In the genomic region with DNA sequence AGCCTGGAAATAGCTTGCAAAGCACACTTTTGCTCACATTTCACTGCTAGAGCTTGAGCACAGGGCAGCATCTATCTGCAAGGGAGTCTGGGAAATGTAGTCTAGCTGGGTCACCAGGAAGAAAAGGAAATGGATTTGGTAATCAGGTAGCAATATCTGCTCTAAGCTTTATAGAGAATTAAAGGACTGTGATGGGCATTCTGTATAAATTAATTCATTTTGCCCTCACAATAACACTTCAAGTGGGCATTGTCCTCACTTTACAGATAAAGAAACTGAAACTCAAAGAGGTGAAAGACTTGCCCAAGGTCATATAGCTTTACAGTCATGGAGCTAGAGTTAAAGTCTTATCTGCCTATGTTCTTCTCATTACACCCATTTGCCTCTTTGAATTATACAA, we compare ENCODE assay signal across 21 cellular contexts. TPM values are rescaled to one million over a fixed set of nuclear protein-coding genes. Genes with fewer than 3 reads are reported as not detected.
DNase-seq lines count a peak whose midpoint lies in the region; ATAC-seq, FAIRE-seq and TF ChIP-seq lines count a peak whose summit lies in the region.
"Had no signal": no experiment of that assay in that cellular context is flagged by ENCODE, and none has a peak within 500 bp of the region (broad histone marks: within the 10 kb centered on the region; RNA-seq: fewer than 3 reads in every experiment).

No MANE protein-coding gene starts in this region.

- intact Hi-C loops in K562 (cut with micrococcal nuclease), result no loop called here

- no TSS peak for BruUV-seq in K562 (replicated peaks; lab: Mats Ljungman, UMichigan)

- H3K4me1 Mint-ChIP-seq in activated naive CD8-positive, alpha-beta T cell treated with anti-CD3 and anti-CD28 coated beads, Interleukin-2, amount 10 ng/mL, durations not matched to agents 7 days and 5 days, result peaks cover 16% of the 10 kb centered on the region
- H3K4me1 Mint-ChIP-seq in activated naive CD8-positive, alpha-beta T cell treated with anti-CD3 and anti-CD28 coated beads, Interleukin-2, amount 50 U/mL, for 24 hours, result peaks cover 19% of the 10 kb centered on the region
- H3K4me1 Mint-ChIP-seq in chondrocyte (ENCODE audit: low read depth), result peaks cover 5% of the 10 kb centered on the region

- ATAC-seq in activated naive CD8-positive, alpha-beta T cell treated with anti-CD3 and anti-CD28 coated beads, Interleukin-2, amount 10 ng/mL, durations not matched to agents 7 days and 5 days (ENCODE audit: low read depth), result no peak
- ATAC-seq in activated naive CD8-positive, alpha-beta T cell treated with anti-CD3 and anti-CD28 coated beads, Interleukin-2, amount 50 U/mL, for 24 hours, result no peak
- ATAC-seq in K562 (peak; percentile 85), GM21528 (IDR thresholded peaks at IDR 0.05; ENCODE audit: low FRiP score, unreplicated experiment) (no peak), GM18858 (IDR thresholded peaks at IDR 0.05; ENCODE audit: unreplicated experiment) (no peak)
- ATAC-seq: heart left ventricle had no signal

- H3K4me2 ChIP-seq in K562 (ENCODE audit: insufficient read depth, low read length), result 0 out of 2 replicates have a peak overlapping the region, but pooled peaks have one; percentile 5

- H3K9me3 Mint-ChIP-seq in activated naive CD8-positive, alpha-beta T cell treated with anti-CD3 and anti-CD28 coated beads, Interleukin-2, amount 10 ng/mL, durations not matched to agents 7 days and 5 days, result no peaks in the 10 kb centered on the region
- H3K9me3 Mint-ChIP-seq in activated naive CD8-positive, alpha-beta T cell treated with anti-CD3 and anti-CD28 coated beads, Interleukin-2, amount 50 U/mL, for 24 hours, result no peaks in the 10 kb centered on the region
- H3K9me3 Mint-ChIP-seq in chondrocyte (ENCODE audit: low read depth), result no peaks in the 10 kb centered on the region
- H3K9me3 Mint-ChIP-seq: natural killer cell treated with Interleukin-12 subunit alpha and Interleukin-12 subunit beta and Interleukin-15 and Interleukin-18, amount 100 ng/mL, for 72 hours had no signal

- TF ChIP-seq POLR2A in K562 (conservative IDR thresholded peaks at IDR 0.05) (no peak), erythroblast (IDR thresholded peaks at IDR 0.05; ENCODE audit: low read length) (no peak)

- peaks cover 2 to 6% of the 10 kb centered on the region in 2 experiments; a peak in 2 of 5 replicates for H3K4me1 ChIP-seq in K562 (replicated peaks in 1 of 2; ENCODE audit: control insufficient read depth in 2 of 2, insufficient read depth in 2 of 2, low read length in 2 of 2)
- H3K4me1 ChIP-seq: adrenal gland, HAP-1 had no signal

- in situ Hi-C loops in K562 (cut with MboI), result no loop called here

- H3K27me3 Mint-ChIP-seq in activated naive CD8-positive, alpha-beta T cell treated with anti-CD3 and anti-CD28 coated beads, Interleukin-2, amount 10 ng/mL, durations not matched to agents 7 days and 5 days, result no peaks in the 10 kb centered on the region
- H3K27me3 Mint-ChIP-seq in activated naive CD8-positive, alpha-beta T cell treated with anti-CD3 and anti-CD28 coated beads, Interleukin-2, amount 50 U/mL, for 24 hours, result no peaks in the 10 kb centered on the region
- no peaks in the 10 kb centered on the region for H3K27me3 Mint-ChIP-seq in chondrocyte (ENCODE audit: low read depth)
- H3K27me3 Mint-ChIP-seq: natural killer cell treated with Interleukin-12 subunit alpha and Interleukin-12 subunit beta and Interleukin-15 and Interleukin-18, amount 100 ng/mL, for 72 hours had no signal

- DNase-seq in activated naive CD8-positive, alpha-beta T cell treated with anti-CD3 and anti-CD28 coated beads, Interleukin-2, amount 10 ng/mL, durations not matched to agents 7 days and 5 days, result no peak
- no peak for DNase-seq in activated naive CD8-positive, alpha-beta T cell treated with anti-CD3 and anti-CD28 coated beads, Interleukin-2, amount 50 U/mL, for 24 hours
- DNase-seq in NAMALWA (ENCODE audit: low spot score) (peak; percentile 26), K562 (ENCODE audit: extremely low read depth in 1 of 4, low spot score in 3 of 4) (no peak), erythroblast (lab: John Stamatoyannopoulos, UW) (no peak), chondrocyte (ENCODE audit: low spot score) (no peak)
- DNase-seq: adrenal gland; effector CD4-positive, alpha-beta T cell; GF-D8; heart left ventricle; mammary epithelial cell; NCI-H187; NCI-H446 treated with DMSO at 0.1 percent for 48 hours; posterior cingulate gyrus; stimulated activated CD4-positive, alpha-beta T cell treated with anti-CD3 and anti-CD28 coated beads, Interleukin-4, amount 100 ng/mL, for 24 hours; stimulated activated CD8-positive, alpha-beta memory T cell treated with anti-CD3 and anti-CD28 coated beads, Interleukin-4, amount 100 ng/mL, for 48 hours had no signal

- no peaks in the 10 kb centered on the region for H3K36me3 Mint-ChIP-seq in activated naive CD8-positive, alpha-beta T cell treated with anti-CD3 and anti-CD28 coated beads, Interleukin-2, amount 10 ng/mL, durations not matched to agents 7 days and 5 days
- no peaks in the 10 kb centered on the region for H3K36me3 Mint-ChIP-seq in activated naive CD8-positive, alpha-beta T cell treated with anti-CD3 and anti-CD28 coated beads, Interleukin-2, amount 50 U/mL, for 24 hours (ENCODE audit: low read depth)
- H3K36me3 Mint-ChIP-seq in chondrocyte (ENCODE audit: low read depth), result no peaks in the 10 kb centered on the region
- H3K36me3 Mint-ChIP-seq: natural killer cell treated with Interleukin-12 subunit alpha and Interleukin-12 subunit beta and Interleukin-15 and Interleukin-18, amount 100 ng/mL, for 72 hours had no signal

- no peak for TF ChIP-seq EP300 in K562 (IDR thresholded peaks at IDR 0.05; ENCODE audit: low read length)

- no peaks in the 10 kb centered on the region for H3K79me2 ChIP-seq in K562 (ENCODE audit: control insufficient read depth, insufficient read depth, low read length)

- FAIRE-seq in K562 (lab: Jason Lieb, UNC), result peak; percentile 58

- TF ChIP-seq CTCF in K562 (IDR thresholded peaks at IDR 0.05 in 2 of 3, conservative IDR thresholded peaks at IDR 0.05 in 1 of 3; ENCODE audit: insufficient read depth in 2 of 3, low read depth in 1 of 3, low read length in 3 of 3) (no peak), chondrocyte (IDR thresholded peaks at IDR 0.05) (no peak)

- peak overlapping the region; percentile 82 for H2AFZ ChIP-seq in K562 (ENCODE audit: low read depth, low read length)

- H3K27me3 ChIP-seq in K562 (ENCODE audit: control insufficient read depth in 2 of 2, insufficient read depth in 2 of 2, low read length in 2 of 2), result no peaks in the 10 kb centered on the region
- H3K27me3 ChIP-seq: adrenal gland, heart left ventricle had no signal

- H3K27ac ChIP-seq in K562 (ENCODE audit: extremely low read depth, low read depth, low read length), result no peak overlapping the region
- H3K27ac ChIP-seq: adrenal gland, heart left ventricle, VCaP had no signal

- H3K4me3 ChIP-seq in K562, result no peak overlapping the region
- H3K4me3 ChIP-seq: adrenal gland, HAP-1, heart left ventricle had no signal

- no peaks in the 10 kb centered on the region for H3K9me1 ChIP-seq in K562 (ENCODE audit: control insufficient read depth, insufficient read depth, low read length)

- H4K20me1 ChIP-seq in K562 (replicated peaks; ENCODE audit: control insufficient read depth, insufficient read depth, low read length), result no peaks in the 10 kb centered on the region

- no peaks in the 10 kb centered on the region for H3K9me3 ChIP-seq in K562 (replicated peaks; ENCODE audit: control insufficient read depth, insufficient read depth, low read depth, low read length)
- H3K9me3 ChIP-seq: adrenal gland, HAP-1, heart left ventricle had no signal

- no peaks in the 10 kb centered on the region for H3K36me3 ChIP-seq in K562 (ENCODE audit: control insufficient read depth, insufficient read depth, low read length)
- H3K36me3 ChIP-seq: adrenal gland, HAP-1, heart left ventricle had no signal

- POLR2A ChIA-PET in activated naive CD8-positive, alpha-beta T cell treated with anti-CD3 and anti-CD28 coated beads, Interleukin-2, amount 10 ng/mL, durations not matched to agents 7 days and 5 days (lab: Charles Lee), result interaction anchor here (0.7 to 0.9 kb wide), 2 partner anchors 25 to 68 kb away, joined by 3 read pairs; a partner anchor contains a TSS
- POLR2A ChIA-PET in K562 (lab: Yijun Ruan, JAX), result interaction anchor here (0.6 to 1.3 kb wide), 5 partner anchors 9 to 35 kb away, joined by 3 to 9 read pairs (median 4); no protein-coding TSS in a partner anchor

- H3K27ac Mint-ChIP-seq in activated naive CD8-positive, alpha-beta T cell treated with anti-CD3 and anti-CD28 coated beads, Interleukin-2, amount 10 ng/mL, durations not matched to agents 7 days and 5 days, result peak overlapping the region; percentile 18
- H3K27ac Mint-ChIP-seq in activated naive CD8-positive, alpha-beta T cell treated with anti-CD3 and anti-CD28 coated beads, Interleukin-2, amount 50 U/mL, for 24 hours, result no peak overlapping the region
- H3K27ac Mint-ChIP-seq in chondrocyte (ENCODE audit: unreplicated experiment), result no peak overlapping the region

- TF ChIP-seq RAD21 in K562 (CRISPR knock-in tag; conservative IDR thresholded peaks at IDR 0.05 in 1 of 2, IDR thresholded peaks at IDR 0.05 in 1 of 2), result no peak

- H3K4me3 Mint-ChIP-seq in activated naive CD8-positive, alpha-beta T cell treated with anti-CD3 and anti-CD28 coated beads, Interleukin-2, amount 10 ng/mL, durations not matched to agents 7 days and 5 days, result no peak overlapping the region
- no peak overlapping the region for H3K4me3 Mint-ChIP-seq in activated naive CD8-positive, alpha-beta T cell treated with anti-CD3 and anti-CD28 coated beads, Interleukin-2, amount 50 U/mL, for 24 hours
- no peak overlapping the region for H3K4me3 Mint-ChIP-seq in chondrocyte (ENCODE audit: unreplicated experiment)
- H3K4me3 Mint-ChIP-seq: natural killer cell treated with Interleukin-12 subunit alpha and Interleukin-12 subunit beta and Interleukin-15 and Interleukin-18, amount 100 ng/mL, for 72 hours had no signal

- CTCF ChIA-PET in K562 (lab: Yijun Ruan, JAX; ENCODE audit: low intra/inter-chr PET ratio), result no interaction called here

- H3K9ac ChIP-seq in K562 (ENCODE audit: insufficient read depth in 1 of 2, low read depth in 2 of 2, low read length in 2 of 2), result no peak overlapping the region

RNA-seq across cellular contexts. Expression of a gene that starts 25.0 kb away (rescaled TPM):
- total RNA-seq in activated naive CD8-positive, alpha-beta T cell treated with anti-CD3 and anti-CD28 coated beads, Interleukin-2, amount 10 ng/mL, durations not matched to agents 7 days and 5 days, result 10 to 100 TPM; 51.5 to 53.5 TPM
- 6.8 and 11.6 TPM in 2 replicates for total RNA-seq in K562 (2011; cell fraction: chromatin; rRNA removed; ENCODE audit: low replicate concordance)
- 3.7 and 3.8 TPM in 2 replicates for total RNA-seq in K562 (2011; cell fraction: nucleolus; rRNA removed)
- total RNA-seq in K562 (2011; cell fraction: nucleoplasm; rRNA removed), result 6.5 and 12.5 TPM in 2 replicates
- 3.8 and 5.0 TPM in 2 replicates for total RNA-seq in K562 (2014; rRNA removed)
- 6.7 and 7.1 TPM in 2 replicates for total RNA-seq in K562 (2014; rRNA removed; fragmentation: Illumina TruSeq; extraction: Trizol)
- 7.1 TPM in 2 replicates for total RNA-seq in K562 (2015; rRNA removed; fragmentation: Illumina TruSeq; extraction: Trizol)
- 10.2 and 10.7 TPM in 2 replicates for total RNA-seq in K562 (2021)
- polyA plus RNA-seq in K562 (2011; rRNA removed), result 3.8 and 4.8 TPM in 2 replicates
- polyA plus RNA-seq in K562 (2011; cell fraction: cytosol; rRNA removed), result 3.3 and 3.5 TPM in 2 replicates
- 2.5 and 3.5 TPM in 2 replicates for polyA plus RNA-seq in K562 (2011; cell fraction: nucleus; rRNA removed)
- 4.9 and 6.3 TPM in 2 replicates for polyA plus RNA-seq in K562 (2012)
- polyA plus RNA-seq in K562 (2014; fragmentation: Illumina TruSeq; extraction: Trizol), result 5.7 and 5.8 TPM in 2 replicates
- under 1 TPM; 0.56 to 0.65 TPM for polyA plus RNA-seq in K562 (2014; fragmentation: Nextera tagmentation; extraction: Ambion mirVana)
- polyA plus RNA-seq in K562 (2014; rRNA removed), result 3.5 and 4.0 TPM in 2 replicates
- 3.3 and 4.6 TPM in 2 replicates for polyA minus RNA-seq in K562 (2011; rRNA and poly(A)+ RNA removed)
- polyA minus RNA-seq in K562 (2011; cell fraction: cytosol; rRNA and poly(A)+ RNA removed), result 2.5 and 3.1 TPM in 2 replicates
- 1.5 and 2.2 TPM in 2 replicates for polyA minus RNA-seq in K562 (2011; cell fraction: nucleus; rRNA and poly(A)+ RNA removed)
- 5.9 to 18.1 TPM (median 16.4 TPM) in 3 replicates for total RNA-seq in chondrocyte
